Comparison of ENCODE assay signal across 1 cellular context in genomic region chr1:58717979-58718378, GRCh38.
TF ChIP-seq lines count a peak whose summit lies in the region.

No MANE protein-coding gene starts in this region.

TF ChIP-seq in IMR-90, 13 proteins besides CTCF, POLR2A, EP300 and RAD21 (continued from another document):
- TF ChIP-seq MAFK (IDR thresholded peaks at IDR 0.05; ENCODE audit: low read depth, low read length) (no peak), RCOR1 (IDR thresholded peaks at IDR 0.05; ENCODE audit: insufficient replicate concordance, low read length) (no peak)
TF ChIP-seq in IMR-90: peak in this region for 0.
